In the genomic region with DNA sequence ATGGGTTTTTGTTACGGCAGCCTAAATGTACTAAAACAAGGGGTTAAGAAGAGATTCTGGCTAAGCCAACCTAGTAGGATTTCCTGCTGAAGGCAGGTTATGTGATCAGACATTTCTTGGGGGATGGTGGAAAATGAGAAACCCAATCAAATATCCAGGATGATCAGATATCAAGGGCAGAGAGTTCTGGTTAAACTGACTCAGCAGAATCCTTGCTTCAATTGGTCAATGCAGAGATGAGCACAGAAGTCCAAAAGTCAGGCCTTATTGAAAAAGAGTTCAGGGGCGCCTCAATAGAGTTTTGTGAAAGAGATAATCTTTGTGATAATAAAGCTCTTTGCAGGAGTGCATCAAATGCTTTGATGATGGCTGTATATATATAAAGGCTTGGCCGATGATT, we compare ENCODE assay signal across 28 cellular contexts.
"Had no signal": no experiment of that assay in that cellular context is flagged by ENCODE, and none has a peak within 500 bp of the region (broad histone marks: within the 10 kb centered on the region; RNA-seq: fewer than 3 reads in every experiment).

No MANE protein-coding gene starts in this region.

- H3K36me3 ChIP-seq: colonic mucosa, esophagus muscularis mucosa, esophagus squamous epithelium, gastrocnemius medialis, gastroesophageal sphincter, heart left ventricle, heart right ventricle had no signal

- H3K4me3 ChIP-seq: colonic mucosa, coronary artery, dorsolateral prefrontal cortex, esophagus muscularis mucosa, esophagus squamous epithelium, gastrocnemius medialis, gastroesophageal sphincter, heart left ventricle, heart right ventricle had no signal

- H3K9me3 ChIP-seq: colonic mucosa, esophagus muscularis mucosa, esophagus squamous epithelium, gastrocnemius medialis, gastroesophageal sphincter, heart right ventricle had no signal

- DNase-seq: colonic mucosa; cortex of kidney; dermis blood vessel endothelial cell; dorsolateral prefrontal cortex; effector CD4-positive, alpha-beta T cell; effector CD8-positive, alpha-beta T cell; effector memory CD4-positive, alpha-beta T cell; effector memory CD8-positive, alpha-beta T cell; endodermal cell; erythroblast; esophagus squamous epithelium; foreskin fibroblast; foreskin keratinocyte; foreskin melanocyte; gastrocnemius medialis; glutamatergic neuron; head of caudate nucleus; heart left ventricle; heart right ventricle had no signal

- ATAC-seq: effector memory CD8-positive, alpha-beta T cell; esophagus mucosa; foreskin keratinocyte; gastrocnemius medialis; gastroesophageal sphincter; heart left ventricle; heart right ventricle had no signal

- H3K27me3 ChIP-seq: colonic mucosa, dorsolateral prefrontal cortex, esophagus muscularis mucosa, esophagus squamous epithelium, foreskin keratinocyte, gastrocnemius medialis, gastroesophageal sphincter, heart left ventricle, heart right ventricle had no signal

- H3K27ac ChIP-seq: colonic mucosa, coronary artery, dorsolateral prefrontal cortex, epithelial cell of prostate, esophagus muscularis mucosa, esophagus squamous epithelium, foreskin keratinocyte, gastrocnemius medialis, gastroesophageal sphincter, heart left ventricle, heart right ventricle had no signal

- H3K4me1 ChIP-seq: colonic mucosa, esophagus muscularis mucosa, esophagus squamous epithelium, foreskin keratinocyte, gastrocnemius medialis, gastroesophageal sphincter, heart left ventricle, heart right ventricle had no signal

- FAIRE-seq: colon, endometrium, endothelial cell of umbilical vein, frontal cortex had no signal
